In the genomic region with DNA sequence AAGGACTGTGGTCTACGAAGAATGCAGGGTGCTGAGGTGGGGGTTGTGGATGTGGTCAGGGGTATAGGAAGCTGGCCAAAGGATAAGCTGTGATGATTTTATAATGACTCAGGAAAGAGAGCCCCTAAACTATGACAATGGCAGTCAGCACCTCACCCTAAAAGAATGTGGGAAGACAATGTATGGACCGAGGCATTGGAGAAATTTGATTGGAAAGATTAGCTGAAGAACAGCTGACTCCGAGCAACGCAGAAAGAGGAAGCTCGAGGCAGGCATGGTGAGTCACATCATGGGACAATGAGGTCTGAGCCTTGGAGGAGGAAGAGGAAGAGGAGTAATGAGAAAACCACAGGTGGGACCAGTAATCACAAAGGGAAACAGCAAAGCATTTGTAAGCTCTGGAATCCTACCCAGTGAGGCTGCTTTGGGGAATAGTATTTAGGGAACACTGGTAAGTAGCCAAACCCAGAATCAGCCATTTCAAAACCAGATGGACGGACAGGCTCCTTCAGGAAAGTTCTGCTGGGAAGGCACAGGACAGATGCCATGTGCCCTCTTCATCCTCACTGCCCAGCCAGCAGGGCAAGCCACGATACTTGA, we compare ENCODE assay signal across 8 cellular contexts.
DNase-seq lines count a peak whose midpoint lies in the region; ATAC-seq, FAIRE-seq and TF ChIP-seq lines count a peak whose summit lies in the region.

No MANE protein-coding gene starts in this region.

- no peaks in the 10 kb centered on the region for H3K27me3 ChIP-seq in pancreas

- WGBS in pancreas, 2 donors: 66 to 82% methylated on average over 7 of the region's 7 CpGs

- FAIRE-seq in RCC 7860 (lab: Jason Lieb, UNC) (peak; percentile 98), pancreas (lab: Jason Lieb, UNC) (no peak)

- peak overlapping the region; percentile 43 for H3K9ac ChIP-seq in ES-I3 (ENCODE audit: low read depth, low read length)

- H3K4me3 Mint-ChIP-seq in activated CD4-positive, alpha-beta memory T cell treated with anti-CD3 and anti-CD28 coated beads for 36 hours: no peak overlapping the region
- no peak overlapping the region for H3K4me3 Mint-ChIP-seq in T-helper 2 cell treated with Interferon-gamma antibody and Interleukin-4, amounts not matched to agents 5 μg/mL and 100 μg/mL, for 36 hours

- intact Hi-C loops in pancreas (cut with DNase I): no loop called here
- intact Hi-C loops in activated CD4-positive, alpha-beta memory T cell treated with anti-CD3 and anti-CD28 coated beads for 36 hours (cut with micrococcal nuclease): no loop called here

- no peak overlapping the region for H3K27ac Mint-ChIP-seq in activated CD4-positive, alpha-beta memory T cell treated with anti-CD3 and anti-CD28 coated beads for 36 hours
- no peak overlapping the region for H3K27ac Mint-ChIP-seq in T-helper 2 cell treated with Interferon-gamma antibody and Interleukin-4, amounts not matched to agents 5 μg/mL and 100 μg/mL, for 36 hours

- H3K4me1 Mint-ChIP-seq in activated CD4-positive, alpha-beta memory T cell treated with anti-CD3 and anti-CD28 coated beads for 36 hours (ENCODE audit: low read depth): peaks cover 6% of the 10 kb centered on the region
- no peaks in the 10 kb centered on the region for H3K4me1 Mint-ChIP-seq in T-helper 2 cell treated with Interferon-gamma antibody and Interleukin-4, amounts not matched to agents 5 μg/mL and 100 μg/mL, for 36 hours (ENCODE audit: low read depth)

- H3K4me1 ChIP-seq in ES-I3 (ENCODE audit: insufficient read depth, low read length) (peaks cover 71% of the 10 kb centered on the region), pancreas (no peaks in the 10 kb centered on the region)

- no peak overlapping the region for H3K4me3 ChIP-seq in pancreas

- H3K9me3 Mint-ChIP-seq in activated CD4-positive, alpha-beta memory T cell treated with anti-CD3 and anti-CD28 coated beads for 36 hours: no peaks in the 10 kb centered on the region
- H3K9me3 Mint-ChIP-seq in T-helper 2 cell treated with Interferon-gamma antibody and Interleukin-4, amounts not matched to agents 5 μg/mL and 100 μg/mL, for 36 hours: no peaks in the 10 kb centered on the region

- H3K9me3 ChIP-seq in ES-I3 (ENCODE audit: control insufficient read depth, insufficient read depth, low read length) (no peaks in the 10 kb centered on the region), pancreas (no peaks in the 10 kb centered on the region)

- DNase-seq in RCC 7860 (ENCODE audit: low spot score) (peak; percentile 100), fibroblast of gingiva (ENCODE audit: low read depth) (peak; percentile 57), pancreas (no peak)
- no peak for DNase-seq in activated CD4-positive, alpha-beta memory T cell treated with anti-CD3 and anti-CD28 coated beads for 36 hours
- DNase-seq in T-helper 2 cell treated with Interferon-gamma antibody and Interleukin-4, amounts not matched to agents 5 μg/mL and 100 μg/mL, for 36 hours (ENCODE audit: low spot score): no peak

- no peak for TF ChIP-seq CTCF in pancreas (IDR thresholded peaks at IDR 0.05)

- H3K36me3 ChIP-seq in ES-I3 (ENCODE audit: insufficient read depth, low read length): no peaks in the 10 kb centered on the region
- no peaks in the 10 kb centered on the region for H3K36me3 ChIP-seq in pancreas

- CTCF ChIA-PET in activated CD4-positive, alpha-beta memory T cell treated with anti-CD3 and anti-CD28 coated beads for 36 hours (lab: Charles Lee): no interaction called here

- peak overlapping the region in 2 of 4 donors; percentile 44 to 51 for H3K27ac ChIP-seq in pancreas

- H3K27me3 Mint-ChIP-seq in activated CD4-positive, alpha-beta memory T cell treated with anti-CD3 and anti-CD28 coated beads for 36 hours: peaks cover 10% of the 10 kb centered on the region
- peaks cover 8% of the 10 kb centered on the region for H3K27me3 Mint-ChIP-seq in T-helper 2 cell treated with Interferon-gamma antibody and Interleukin-4, amounts not matched to agents 5 μg/mL and 100 μg/mL, for 36 hours (ENCODE audit: low read depth)

- ATAC-seq in pancreas (peak in 3 of 4 donors; percentile 29 to 78 (median 78)), HG03045 (IDR thresholded peaks at IDR 0.05; ENCODE audit: unreplicated experiment) (no peak), HG03432 (IDR thresholded peaks at IDR 0.05; ENCODE audit: unreplicated experiment) (no peak)

- no peaks in the 10 kb centered on the region for H3K36me3 Mint-ChIP-seq in activated CD4-positive, alpha-beta memory T cell treated with anti-CD3 and anti-CD28 coated beads for 36 hours
- H3K36me3 Mint-ChIP-seq in T-helper 2 cell treated with Interferon-gamma antibody and Interleukin-4, amounts not matched to agents 5 μg/mL and 100 μg/mL, for 36 hours (ENCODE audit: low read depth): no peaks in the 10 kb centered on the region

- POLR2A ChIA-PET in activated CD4-positive, alpha-beta memory T cell treated with anti-CD3 and anti-CD28 coated beads for 36 hours (lab: Charles Lee): no interaction called here

Comparison
In these comparisons a context has a peak if more than half of its experiments do, and no peak if none do; other contexts are left out.
1. DNase-seq: peak in RCC 7860 (single experiment) and fibroblast of gingiva (single experiment); none in pancreas (0 of 6), activated CD4-positive, alpha-beta memory T cell treated with anti-CD3 and anti-CD28 coated beads for 36 hours (single experiment) and T-helper 2 cell treated with Interferon-gamma antibody and Interleukin-4, amounts not matched to agents 5 μg/mL and 100 μg/mL, for 36 hours (single experiment).
2. ATAC-seq: peak in pancreas (3 of 4); none in HG03045 (single experiment) and HG03432 (single experiment).